In the genomic region with DNA sequence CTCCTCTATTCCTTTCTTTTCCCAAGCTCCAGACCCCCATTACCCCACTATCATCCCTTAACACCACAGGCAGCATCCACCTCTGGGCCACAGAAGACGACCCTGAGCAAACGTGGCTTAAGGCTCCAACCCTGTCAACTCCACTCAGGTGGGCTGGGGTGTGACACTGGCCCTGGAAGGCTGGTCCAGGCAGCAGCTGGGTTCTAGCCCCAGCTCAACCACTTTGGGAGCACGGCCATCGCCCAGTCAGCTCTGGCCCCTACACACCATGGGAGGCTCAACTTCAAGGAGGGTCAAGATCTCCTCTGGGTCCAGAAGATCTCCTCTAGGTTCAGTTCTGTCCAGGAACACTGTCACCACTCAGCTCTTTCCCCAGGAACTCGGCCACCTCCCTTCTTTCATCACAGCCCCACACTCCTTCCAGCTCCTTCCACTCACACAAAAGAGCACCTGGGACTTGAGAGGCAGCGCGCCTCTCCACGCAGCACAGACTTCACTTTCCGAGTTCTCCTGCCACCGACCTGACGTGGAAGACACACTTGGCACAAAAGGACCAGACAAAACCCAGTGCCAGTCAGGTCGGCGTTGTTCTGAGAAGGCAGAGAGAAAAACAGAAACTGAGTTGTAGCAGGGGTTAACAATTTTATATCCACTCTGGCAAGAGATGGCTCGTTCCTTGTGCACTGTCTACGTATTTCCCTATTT, we compare ENCODE assay signal across 19 cellular contexts.
DNase-seq lines count a peak whose midpoint lies in the region; ATAC-seq and TF ChIP-seq lines count a peak whose summit lies in the region.
"Had no signal": no experiment of that assay in that cellular context is flagged by ENCODE, and none has a peak within 500 bp of the region (broad histone marks: within the 10 kb centered on the region; RNA-seq: fewer than 3 reads in every experiment).

No MANE protein-coding gene starts in this region.

- H3K4me1 ChIP-seq in left ventricle myocardium inferior, result peaks cover 53% of the 10 kb centered on the region
- peaks cover 5 to 25% (median 21%) of the 10 kb centered on the region in 4 donors for H3K4me1 ChIP-seq in upper lobe of left lung
- H3K4me1 ChIP-seq: BE2C had no signal

- H3K4me1 Mint-ChIP-seq in nephron, result peaks cover 34% of the 10 kb centered on the region
- H3K4me1 Mint-ChIP-seq: stimulated activated naive CD8-positive, alpha-beta T cell treated with anti-CD3 and anti-CD28 coated beads, Interleukin-15, amount 100 ng/mL, for 72 hours; T-helper 17 cell had no signal

- TF ChIP-seq EP300 in upper lobe of left lung (IDR thresholded peaks at IDR 0.05), result no peak

- no peaks in the 10 kb centered on the region for H3K27me3 Mint-ChIP-seq in nephron (ENCODE audit: low read depth)

- H3K36me3 ChIP-seq in left ventricle myocardium inferior (peaks cover 7% of the 10 kb centered on the region), upper lobe of left lung (peaks cover 0 to 24% (median 8%) of the 10 kb centered on the region in 4 donors)
- H3K36me3 ChIP-seq: BE2C had no signal

- H3K27ac ChIP-seq in left ventricle myocardium inferior (replicated peaks) (peak overlapping the region; percentile 66), upper lobe of left lung (peak overlapping the region; percentile 55 to 85 (median 74))

- H3K9me3 ChIP-seq in left ventricle myocardium inferior (replicated peaks) (no peaks in the 10 kb centered on the region), upper lobe of left lung (no peaks in the 10 kb centered on the region)
- H3K9me3 ChIP-seq: BE2C had no signal

- H3K9me3 Mint-ChIP-seq in nephron, result no peaks in the 10 kb centered on the region
- H3K9me3 Mint-ChIP-seq: activated T-cell treated with anti-CD3 and anti-CD28 coated beads, Interleukin-2, amount 50 U/mL, for 24 hours; stimulated activated naive CD8-positive, alpha-beta T cell treated with anti-CD3 and anti-CD28 coated beads, Interleukin-15, amount 100 ng/mL, for 72 hours had no signal

- peak overlapping the region; percentile 54 to 84 (median 76) for H3K27ac Mint-ChIP-seq in nephron
- H3K27ac Mint-ChIP-seq: activated T-cell treated with anti-CD3 and anti-CD28 coated beads, Interleukin-2, amount 50 U/mL, for 24 hours; stimulated activated naive CD8-positive, alpha-beta T cell treated with anti-CD3 and anti-CD28 coated beads, Interleukin-15, amount 100 ng/mL, for 72 hours; T-helper 17 cell had no signal

- WGBS in upper lobe of left lung, 2 donors, result 69 to 74% methylated on average over 14 to 15 of the region's 15 CpGs

- no peak overlapping the region for H3K4me3 ChIP-seq in left ventricle myocardium inferior
- no peak overlapping the region for H3K4me3 ChIP-seq in upper lobe of left lung

- TF ChIP-seq POLR2A in upper lobe of left lung (IDR thresholded peaks at IDR 0.05), result no peak

- DNase-seq in Right ventricle myocardium superior (peak; percentile 11), cardiac septum (ENCODE audit: low spot score) (no peak), left ventricle myocardium inferior (no peak), upper lobe of left lung (no peak), dedifferentiated amniotic fluid mesenchymal stem cell (ENCODE audit: extremely low spot score) (no peak)
- DNase-seq: 8988T; activated CD4-positive, alpha-beta T cell treated with anti-CD3 and anti-CD28 coated beads, Interleukin-2, amount 50 U/mL, for 48 hours; activated naive CD4-positive, alpha-beta T cell treated with anti-CD3 and anti-CD28 coated beads, Interleukin-2, amount 50 U/mL, for 16 hours; activated T-cell treated with anti-CD3 and anti-CD28 coated beads, Interleukin-2, amount 50 U/mL, for 24 hours; BE2C; kidney glomerular epithelial cell; NCI-H1105; NCI-H69; stimulated activated CD4-positive, alpha-beta T cell treated with anti-CD3 and anti-CD28 coated beads, Interleukin-2, amount 100 ng/mL, for 48 hours; stimulated activated naive CD8-positive, alpha-beta T cell treated with anti-CD3 and anti-CD28 coated beads, Interleukin-15, amount 100 ng/mL, for 72 hours; T-helper 17 cell had no signal

- TF ChIP-seq CTCF in left ventricle myocardium inferior (IDR thresholded peaks at IDR 0.05; ENCODE audit: borderline replicate concordance), result no peak
- TF ChIP-seq CTCF in nephron (IDR thresholded peaks at IDR 0.05; ENCODE audit: unreplicated experiment in 3 of 3), result no peak
- TF ChIP-seq CTCF in upper lobe of left lung (IDR thresholded peaks at IDR 0.05), result no peak

- ATAC-seq in Right ventricle myocardium superior (ENCODE audit: poor library complexity) (no peak), upper lobe of left lung (ENCODE audit: low FRiP score in 2 of 2) (peak in 1 of 2 donors; percentile 12), HG02588 (IDR thresholded peaks at IDR 0.05; ENCODE audit: unreplicated experiment) (no peak), HG03196 (IDR thresholded peaks at IDR 0.05; ENCODE audit: unreplicated experiment) (no peak)
- ATAC-seq: stimulated activated naive CD8-positive, alpha-beta T cell treated with anti-CD3 and anti-CD28 coated beads, Interleukin-15, amount 100 ng/mL, for 72 hours; T-helper 17 cell had no signal

- intact Hi-C loops in Right ventricle myocardium superior (cut with DNase I) (no loop called here), cardiac septum (cut with DNase I) (no loop called here), left ventricle myocardium inferior (cut with micrococcal nuclease) (no loop called here)

- no peaks in the 10 kb centered on the region for H3K27me3 ChIP-seq in left ventricle myocardium inferior (ENCODE audit: low read depth)
- no peaks in the 10 kb centered on the region for H3K27me3 ChIP-seq in upper lobe of left lung
- H3K27me3 ChIP-seq: BE2C had no signal

- no peak overlapping the region for H3K4me3 Mint-ChIP-seq in nephron
- H3K4me3 Mint-ChIP-seq: activated T-cell treated with anti-CD3 and anti-CD28 coated beads, Interleukin-2, amount 50 U/mL, for 24 hours; stimulated activated naive CD8-positive, alpha-beta T cell treated with anti-CD3 and anti-CD28 coated beads, Interleukin-15, amount 100 ng/mL, for 72 hours; T-helper 17 cell had no signal

- peaks cover 71% of the 10 kb centered on the region for H3K36me3 Mint-ChIP-seq in nephron (ENCODE audit: low read depth)
